ENCODE assay signal across 1 cellular context in genomic region chr1:11012260-11013159, GRCh38.
TF ChIP-seq lines count a peak whose summit lies in the region.

Gene TARDBP (plus strand): TSS chr1:11012654. CDS start chr1:11013728, 1,074 bp downstream.

TF ChIP-seq in K562, 482 proteins besides CTCF, POLR2A, EP300 and RAD21 (continued from another document and continues in another):
- TF ChIP-seq ZNF512 (tag; IDR thresholded peaks at IDR 0.05) (no peak), ZNF217 (CRISPR knock-in tag; IDR thresholded peaks at IDR 0.05) (no peak), IRF2 (CRISPR knock-in tag; IDR thresholded peaks at IDR 0.05) (0 out of 2 replicates have a peak, but pooled peaks have one; percentile 51), MCM2 (IDR thresholded peaks at IDR 0.05; ENCODE audit: low read depth) (no peak), ELF2 (CRISPR knock-in tag; IDR thresholded peaks at IDR 0.05) (no peak; the same call in 1 of the 2 replicates), SAP30 (IDR thresholded peaks at IDR 0.05; ENCODE audit: borderline replicate concordance, insufficient read depth, low read depth, low read length, poor library complexity, severe bottlenecking) (peak; percentile 89), ZBTB43 (CRISPR knock-in tag; IDR thresholded peaks at IDR 0.05) (peak; percentile 72; the same call in 1 of the 2 replicates), MTA2 (IDR thresholded peaks at IDR 0.05; ENCODE audit: low read depth) (no peak), RAD51 (IDR thresholded peaks at IDR 0.05; ENCODE audit: borderline replicate concordance, low read depth) (no peak), MAZ (CRISPR knock-in tag; conservative IDR thresholded peaks at IDR 0.05 in 1 of 2, IDR thresholded peaks at IDR 0.05 in 1 of 2) (peak; percentile 90 to 96), TAF15 (IDR thresholded peaks at IDR 0.05; ENCODE audit: low read depth, low read length) (no peak), FIP1L1 (IDR thresholded peaks at IDR 0.05; ENCODE audit: low read depth, low read length, poor library complexity, severe bottlenecking) (peak; percentile 96), E2F1 (CRISPR knock-in tag; IDR thresholded peaks at IDR 0.05) (peak; percentile 93; the same call in 1 of the 2 replicates), TBL1XR1 (IDR thresholded peaks at IDR 0.05; ENCODE audit: low read length in 2 of 2) (peak; percentile 71 to 79; a peak in 3 of 4 replicates), CBX8 (IDR thresholded peaks at IDR 0.05; ENCODE audit: borderline replicate concordance, extremely low read depth, low read depth, low read length, poor library complexity, severe bottlenecking) (no peak), ZBTB26 (CRISPR knock-in tag; IDR thresholded peaks at IDR 0.05) (no peak), ZFP36 (IDR thresholded peaks at IDR 0.05; ENCODE audit: low read depth, low read length, partially characterized antibody) (no peak), YBX1 (IDR thresholded peaks at IDR 0.05) (no peak), SNRNP70 (optimal IDR thresholded peaks at IDR 0.05; ENCODE audit: low read depth, low read length) (no peak), ARID4B (CRISPR knock-in tag; IDR thresholded peaks at IDR 0.05) (peak; percentile 92; the same call in 1 of the 2 replicates), BACH1 (tag; IDR thresholded peaks at IDR 0.05) (no peak), XRCC4 (IDR thresholded peaks at IDR 0.05; ENCODE audit: extremely low read depth, insufficient read depth, insufficient read length) (no peak), TFAM (CRISPR knock-in tag; conservative IDR thresholded peaks at IDR 0.05) (no peak), GATAD2A (IDR thresholded peaks at IDR 0.05) (no peak), BRCA1 (IDR thresholded peaks at IDR 0.05) (no peak), BRCA1 (CRISPR knock-in tag; IDR thresholded peaks at IDR 0.05) (no peak), PRMT5 (CRISPR knock-in tag; IDR thresholded peaks at IDR 0.05) (peak; percentile 86), ZNF133 (CRISPR knock-in tag; IDR thresholded peaks at IDR 0.05) (no peak), RBM22 (IDR thresholded peaks at IDR 0.05; ENCODE audit: low read depth, low read length, poor library complexity, severe bottlenecking) (peak; percentile 67), ZNF253 (CRISPR knock-in tag; conservative IDR thresholded peaks at IDR 0.05) (no peak), NEUROD1 (IDR thresholded peaks at IDR 0.05; ENCODE audit: borderline replicate concordance, low read depth, low read length, partially characterized antibody) (peak; percentile 96), NCOA1 (IDR thresholded peaks at IDR 0.05; ENCODE audit: low read depth) (no peak), ILK (tag; IDR thresholded peaks at IDR 0.05; ENCODE audit: borderline replicate concordance, low read depth) (no peak), PHB (CRISPR knock-in tag; IDR thresholded peaks at IDR 0.05) (no peak), NR2C2 (CRISPR knock-in tag; IDR thresholded peaks at IDR 0.05) (0 out of 2 replicates have a peak, but pooled peaks have one; percentile 73), NR2C2 (tag; IDR thresholded peaks at IDR 0.05) (peak; percentile 47; the same call in 1 of the 2 replicates)
- TF ChIP-seq, protein P1, sequence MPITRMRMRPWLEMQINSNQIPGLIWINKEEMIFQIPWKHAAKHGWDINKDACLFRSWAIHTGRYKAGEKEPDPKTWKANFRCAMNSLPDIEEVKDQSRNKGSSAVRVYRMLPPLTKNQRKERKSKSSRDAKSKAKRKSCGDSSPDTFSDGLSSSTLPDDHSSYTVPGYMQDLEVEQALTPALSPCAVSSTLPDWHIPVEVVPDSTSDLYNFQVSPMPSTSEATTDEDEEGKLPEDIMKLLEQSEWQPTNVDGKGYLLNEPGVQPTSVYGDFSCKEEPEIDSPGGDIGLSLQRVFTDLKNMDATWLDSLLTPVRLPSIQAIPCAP (CRISPR knock-in tag; IDR thresholded peaks at IDR 0.05; ENCODE audit: borderline replicate concordance) = 0 out of 2 replicates have a peak, but pooled peaks have one; percentile 52
- TF ChIP-seq, protein P2, sequence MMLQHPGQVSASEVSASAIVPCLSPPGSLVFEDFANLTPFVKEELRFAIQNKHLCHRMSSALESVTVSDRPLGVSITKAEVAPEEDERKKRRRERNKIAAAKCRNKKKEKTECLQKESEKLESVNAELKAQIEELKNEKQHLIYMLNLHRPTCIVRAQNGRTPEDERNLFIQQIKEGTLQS (IDR thresholded peaks at IDR 0.05) = peak; percentile 54; the same call in 1 of the 2 replicates
- TF ChIP-seq, protein P2 (CRISPR knock-in tag; conservative IDR thresholded peaks at IDR 0.05) = peak; percentile 82
- TF ChIP-seq, protein P3, sequence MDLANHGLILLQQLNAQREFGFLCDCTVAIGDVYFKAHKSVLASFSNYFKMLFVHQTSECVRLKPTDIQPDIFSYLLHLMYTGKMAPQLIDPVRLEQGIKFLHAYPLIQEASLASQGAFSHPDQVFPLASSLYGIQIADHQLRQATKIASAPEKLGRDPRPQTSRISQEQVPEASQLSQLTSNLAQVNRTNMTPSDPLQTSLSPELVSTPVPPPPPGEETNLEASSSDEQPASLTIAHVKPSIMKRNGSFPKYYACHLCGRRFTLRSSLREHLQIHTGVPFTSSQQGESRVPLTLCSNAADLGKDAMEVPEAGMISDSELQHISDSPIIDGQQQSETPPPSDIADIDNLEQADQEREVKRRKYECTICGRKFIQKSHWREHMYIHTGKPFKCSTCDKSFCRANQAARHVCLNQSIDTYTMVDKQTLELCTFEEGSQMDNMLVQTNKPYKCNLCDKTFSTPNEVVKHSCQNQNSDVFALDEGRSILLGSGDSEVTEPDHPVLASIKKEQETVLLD (IDR thresholded peaks at IDR 0.05) = peak; percentile 92
- TF ChIP-seq, protein P4, sequence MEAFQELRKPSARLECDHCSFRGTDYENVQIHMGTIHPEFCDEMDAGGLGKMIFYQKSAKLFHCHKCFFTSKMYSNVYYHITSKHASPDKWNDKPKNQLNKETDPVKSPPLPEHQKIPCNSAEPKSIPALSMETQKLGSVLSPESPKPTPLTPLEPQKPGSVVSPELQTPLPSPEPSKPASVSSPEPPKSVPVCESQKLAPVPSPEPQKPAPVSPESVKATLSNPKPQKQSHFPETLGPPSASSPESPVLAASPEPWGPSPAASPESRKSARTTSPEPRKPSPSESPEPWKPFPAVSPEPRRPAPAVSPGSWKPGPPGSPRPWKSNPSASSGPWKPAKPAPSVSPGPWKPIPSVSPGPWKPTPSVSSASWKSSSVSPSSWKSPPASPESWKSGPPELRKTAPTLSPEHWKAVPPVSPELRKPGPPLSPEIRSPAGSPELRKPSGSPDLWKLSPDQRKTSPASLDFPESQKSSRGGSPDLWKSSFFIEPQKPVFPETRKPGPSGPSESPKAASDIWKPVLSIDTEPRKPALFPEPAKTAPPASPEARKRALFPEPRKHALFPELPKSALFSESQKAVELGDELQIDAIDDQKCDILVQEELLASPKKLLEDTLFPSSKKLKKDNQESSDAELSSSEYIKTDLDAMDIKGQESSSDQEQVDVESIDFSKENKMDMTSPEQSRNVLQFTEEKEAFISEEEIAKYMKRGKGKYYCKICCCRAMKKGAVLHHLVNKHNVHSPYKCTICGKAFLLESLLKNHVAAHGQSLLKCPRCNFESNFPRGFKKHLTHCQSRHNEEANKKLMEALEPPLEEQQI (IDR thresholded peaks at IDR 0.05) = peak; percentile 76; the same call in 1 of the 2 replicates
- TF ChIP-seq, protein P5, sequence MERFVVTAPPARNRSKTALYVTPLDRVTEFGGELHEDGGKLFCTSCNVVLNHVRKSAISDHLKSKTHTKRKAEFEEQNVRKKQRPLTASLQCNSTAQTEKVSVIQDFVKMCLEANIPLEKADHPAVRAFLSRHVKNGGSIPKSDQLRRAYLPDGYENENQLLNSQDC (CRISPR knock-in tag; IDR thresholded peaks at IDR 0.05) = no peak; the same call in 1 of the 2 replicates
- TF ChIP-seq, protein P6, sequence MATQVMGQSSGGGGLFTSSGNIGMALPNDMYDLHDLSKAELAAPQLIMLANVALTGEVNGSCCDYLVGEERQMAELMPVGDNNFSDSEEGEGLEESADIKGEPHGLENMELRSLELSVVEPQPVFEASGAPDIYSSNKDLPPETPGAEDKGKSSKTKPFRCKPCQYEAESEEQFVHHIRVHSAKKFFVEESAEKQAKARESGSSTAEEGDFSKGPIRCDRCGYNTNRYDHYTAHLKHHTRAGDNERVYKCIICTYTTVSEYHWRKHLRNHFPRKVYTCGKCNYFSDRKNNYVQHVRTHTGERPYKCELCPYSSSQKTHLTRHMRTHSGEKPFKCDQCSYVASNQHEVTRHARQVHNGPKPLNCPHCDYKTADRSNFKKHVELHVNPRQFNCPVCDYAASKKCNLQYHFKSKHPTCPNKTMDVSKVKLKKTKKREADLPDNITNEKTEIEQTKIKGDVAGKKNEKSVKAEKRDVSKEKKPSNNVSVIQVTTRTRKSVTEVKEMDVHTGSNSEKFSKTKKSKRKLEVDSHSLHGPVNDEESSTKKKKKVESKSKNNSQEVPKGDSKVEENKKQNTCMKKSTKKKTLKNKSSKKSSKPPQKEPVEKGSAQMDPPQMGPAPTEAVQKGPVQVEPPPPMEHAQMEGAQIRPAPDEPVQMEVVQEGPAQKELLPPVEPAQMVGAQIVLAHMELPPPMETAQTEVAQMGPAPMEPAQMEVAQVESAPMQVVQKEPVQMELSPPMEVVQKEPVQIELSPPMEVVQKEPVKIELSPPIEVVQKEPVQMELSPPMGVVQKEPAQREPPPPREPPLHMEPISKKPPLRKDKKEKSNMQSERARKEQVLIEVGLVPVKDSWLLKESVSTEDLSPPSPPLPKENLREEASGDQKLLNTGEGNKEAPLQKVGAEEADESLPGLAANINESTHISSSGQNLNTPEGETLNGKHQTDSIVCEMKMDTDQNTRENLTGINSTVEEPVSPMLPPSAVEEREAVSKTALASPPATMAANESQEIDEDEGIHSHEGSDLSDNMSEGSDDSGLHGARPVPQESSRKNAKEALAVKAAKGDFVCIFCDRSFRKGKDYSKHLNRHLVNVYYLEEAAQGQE (CRISPR knock-in tag; IDR thresholded peaks at IDR 0.05; ENCODE audit: low read depth) = peak; percentile 83
